15 cellular contexts compared by ENCODE assay signal in genomic region chr14:91300283-91300841, GRCh38. TPM values are rescaled to one million over a fixed set of nuclear protein-coding genes. Genes with fewer than 3 reads are reported as not detected.
DNase-seq lines count a peak whose midpoint lies in the region; ATAC-seq and TF ChIP-seq lines count a peak whose summit lies in the region.
"Had no signal": no experiment of that assay in that cellular context is flagged by ENCODE, and none has a peak within 500 bp of the region (broad histone marks: within the 10 kb centered on the region; RNA-seq: fewer than 3 reads in every experiment).

No MANE protein-coding gene starts in this region.

- H3K9me3 ChIP-seq in neural progenitor cell (ENCODE audit: low read depth), result no peaks in the 10 kb centered on the region
- H3K9me3 ChIP-seq in adrenal gland (replicated peaks in 1 of 3), result no peaks in the 10 kb centered on the region
- no peaks in the 10 kb centered on the region for H3K9me3 ChIP-seq in esophagus squamous epithelium
- H3K9me3 ChIP-seq: mucosa of descending colon, SJSA1, testis had no signal

- H3K4me2 ChIP-seq in neural progenitor cell, result no peak overlapping the region

- H3K4me3 ChIP-seq in neural progenitor cell (no peak overlapping the region), adrenal gland (no peak overlapping the region), esophagus squamous epithelium (no peak overlapping the region)
- H3K4me3 ChIP-seq: mucosa of descending colon, SJSA1, testis had no signal

- peak overlapping the region; percentile 97 for H3K27ac Mint-ChIP-seq in activated CD4-positive, alpha-beta T cell treated with anti-CD3 and anti-CD28 coated beads for 36 hours
- H3K27ac Mint-ChIP-seq in central memory CD8-positive, alpha-beta T cell (ENCODE audit: low read depth), result peak overlapping the region; percentile 78
- H3K27ac Mint-ChIP-seq in neural progenitor cell, result no peak overlapping the region

- 83 to 92% (median 88%) methylated on average over 9 of the region's 9 CpGs for WGBS in adrenal gland, 4 donors
- 86 to 87% methylated on average over 8 to 9 of the region's 9 CpGs for WGBS in esophagus squamous epithelium, 2 donors

- TF ChIP-seq CTCF in neural progenitor cell (IDR thresholded peaks at IDR 0.05), result no peak
- TF ChIP-seq CTCF in adrenal gland (IDR thresholded peaks at IDR 0.05), result no peak
- no peak for TF ChIP-seq CTCF in esophagus squamous epithelium (IDR thresholded peaks at IDR 0.05)

- no peaks in the 10 kb centered on the region for H3K27me3 Mint-ChIP-seq in activated CD4-positive, alpha-beta T cell treated with anti-CD3 and anti-CD28 coated beads for 36 hours
- H3K27me3 Mint-ChIP-seq in central memory CD8-positive, alpha-beta T cell, result no peaks in the 10 kb centered on the region
- H3K27me3 Mint-ChIP-seq in neural progenitor cell (ENCODE audit: insufficient read depth, low read depth), result no peaks in the 10 kb centered on the region

- H3K36me3 ChIP-seq in neural progenitor cell (no peaks in the 10 kb centered on the region), adrenal gland (replicated peaks in 1 of 2) (no peaks in the 10 kb centered on the region), esophagus squamous epithelium (peaks cover 14 to 99% (median 27%) of the 10 kb centered on the region in 3 donors)
- H3K36me3 ChIP-seq: SJSA1 had no signal

- H3K27ac ChIP-seq in neural progenitor cell (no peak overlapping the region), adrenal gland (no peak overlapping the region), esophagus squamous epithelium (no peak overlapping the region)
- H3K27ac ChIP-seq: SJSA1, testis had no signal

- intact Hi-C loops in activated CD4-positive, alpha-beta T cell treated with anti-CD3 and anti-CD28 coated beads for 36 hours (cut with DNase I, micrococcal nuclease), result loop anchor here (5.0 kb wide), 2 partner anchors 117 to 238 kb away; partner anchors contain the start of genes RPS6KA5 (in 2 of the 2) and CCDC88C (in 1 of the 2)
- intact Hi-C loops in posterior vena cava (cut with DNase I), result no loop called here
- intact Hi-C loops in adrenal gland (cut with DNase I), result no loop called here
- intact Hi-C loops in esophagus squamous epithelium (cut with DNase I), result no loop called here

- H3K9me3 Mint-ChIP-seq in activated CD4-positive, alpha-beta T cell treated with anti-CD3 and anti-CD28 coated beads for 36 hours (ENCODE audit: low read depth), result no peaks in the 10 kb centered on the region
- no peaks in the 10 kb centered on the region for H3K9me3 Mint-ChIP-seq in central memory CD8-positive, alpha-beta T cell
- H3K9me3 Mint-ChIP-seq in neural progenitor cell, result no peaks in the 10 kb centered on the region

- peaks cover 6% of the 10 kb centered on the region for H3K4me1 ChIP-seq in neural progenitor cell
- H3K4me1 ChIP-seq in adrenal gland (replicated peaks in 1 of 2), result no peaks in the 10 kb centered on the region
- H3K4me1 ChIP-seq in esophagus squamous epithelium, result peaks cover 0 to 8% (median 0%) of the 10 kb centered on the region in 3 donors
- H3K4me1 ChIP-seq: SJSA1, testis had no signal

- H3K36me3 Mint-ChIP-seq in activated CD4-positive, alpha-beta T cell treated with anti-CD3 and anti-CD28 coated beads for 36 hours (ENCODE audit: low read depth), result peaks cover 76% of the 10 kb centered on the region
- H3K36me3 Mint-ChIP-seq in central memory CD8-positive, alpha-beta T cell (ENCODE audit: insufficient read depth), result peaks cover 90% of the 10 kb centered on the region
- H3K36me3 Mint-ChIP-seq in neural progenitor cell, result peaks cover 34% of the 10 kb centered on the region

- no peak for ATAC-seq in activated CD4-positive, alpha-beta T cell treated with anti-CD3 and anti-CD28 coated beads for 36 hours
- ATAC-seq in central memory CD8-positive, alpha-beta T cell (replicated peaks; ENCODE audit: extremely low read depth, poor library complexity, severe bottlenecking), result no peak
- ATAC-seq: mucosa of descending colon had no signal

- H3K4me1 Mint-ChIP-seq in activated CD4-positive, alpha-beta T cell treated with anti-CD3 and anti-CD28 coated beads for 36 hours, result peaks cover 57% of the 10 kb centered on the region
- peaks cover 33% of the 10 kb centered on the region for H3K4me1 Mint-ChIP-seq in central memory CD8-positive, alpha-beta T cell
- no peaks in the 10 kb centered on the region for H3K4me1 Mint-ChIP-seq in neural progenitor cell

- H2AFZ ChIP-seq in neural progenitor cell (replicated peaks), result no peak overlapping the region

- H3K79me2 ChIP-seq in neural progenitor cell (ENCODE audit: low read depth), result no peaks in the 10 kb centered on the region

- no peak overlapping the region for H3K9ac ChIP-seq in neural progenitor cell

- no peaks in the 10 kb centered on the region for H4K20me1 ChIP-seq in neural progenitor cell (ENCODE audit: low read depth)

- peaks cover 19% of the 10 kb centered on the region for H3F3A ChIP-seq in neural progenitor cell (ENCODE audit: low read depth)

- H3K27me3 ChIP-seq in neural progenitor cell (no peaks in the 10 kb centered on the region), adrenal gland (no peaks in the 10 kb centered on the region), esophagus squamous epithelium (no peaks in the 10 kb centered on the region)
- H3K27me3 ChIP-seq: SJSA1, testis had no signal

- DNase-seq in activated CD4-positive, alpha-beta T cell treated with anti-CD3 and anti-CD28 coated beads for 36 hours, result no peak
- DNase-seq in activated CD4-positive, alpha-beta T cell treated with anti-CD3 and anti-CD28 coated beads for 48 hours, result no peak
- peak; percentile 68 for DNase-seq in M059J (ENCODE audit: low read depth)
- DNase-seq in central memory CD8-positive, alpha-beta T cell (ENCODE audit: low spot score in 2 of 2), result no peak
- peak; percentile 57 for DNase-seq in posterior vena cava (ENCODE audit: low spot score)
- DNase-seq in neural progenitor cell (ENCODE audit: low spot score), result no peak
- DNase-seq in adrenal gland, result no peak
- no peak for DNase-seq in esophagus squamous epithelium (lab: John Stamatoyannopoulos, UW)
- DNase-seq: GF-D8, glutamatergic neuron, mucosa of descending colon, NCI-H1092 treated with DMSO at 0.1 percent for 48 hours, NCI-H226, testis had no signal

- CTCF ChIA-PET in activated CD4-positive, alpha-beta T cell treated with anti-CD3 and anti-CD28 coated beads for 36 hours (lab: Charles Lee), result interaction anchor here (0.6 to 1.9 kb wide), 6 partner anchors 15 to 611 kb away, joined by 3 to 6 read pairs (median 4); no protein-coding TSS in a partner anchor

- TF ChIP-seq POLR2A in adrenal gland (IDR thresholded peaks at IDR 0.05), result no peak
- no peak for TF ChIP-seq POLR2A in esophagus squamous epithelium (IDR thresholded peaks at IDR 0.05)

- H3K4me3 Mint-ChIP-seq in activated CD4-positive, alpha-beta T cell treated with anti-CD3 and anti-CD28 coated beads for 36 hours, result no peak overlapping the region
- no peak overlapping the region for H3K4me3 Mint-ChIP-seq in central memory CD8-positive, alpha-beta T cell
- H3K4me3 Mint-ChIP-seq in neural progenitor cell, result no peak overlapping the region

- POLR2A ChIA-PET in activated CD4-positive, alpha-beta T cell treated with anti-CD3 and anti-CD28 coated beads for 36 hours (lab: Charles Lee), result no interaction called here

RNA-seq across cellular contexts. Expression of gene GPR68, which starts 55.9 kb away (rescaled TPM):
- 10 to 100 TPM in 1 of 2 experiments, 1 to 10 TPM in 1; 9.4 to 11.2 TPM for total RNA-seq in activated CD4-positive, alpha-beta T cell treated with anti-CD3 and anti-CD28 coated beads for 36 hours
- 0.71 and 1.6 TPM in 2 replicates for total RNA-seq in M059J (2014; rRNA removed; shearing (Covaris generic))
- total RNA-seq in posterior vena cava, result 1 to 10 TPM; 3.2 to 6.4 TPM
- total RNA-seq in neural progenitor cell (ENCODE audit: low replicate concordance), result 0.84 TPM in 1 of 2 replicates, not detected in the other
- 1 to 10 TPM in 3 of 8 donors, under 1 TPM in 4, not detected in 1; 0.29 to 4.5 (median 0.78) TPM for total RNA-seq in adrenal gland
- polyA plus RNA-seq in adrenal gland, result 1 to 10 TPM; 1.0 to 1.8 (median 1.2) TPM
- 10 to 100 TPM in 2 of 4 donors, 1 to 10 TPM in 2; 4.0 to 17.5 (median 10.2) TPM for total RNA-seq in esophagus squamous epithelium
- total RNA-seq: SJSA1 had no signal

Comparison
In these comparisons a context has a peak if more than half of its experiments do, and no peak if none do; other contexts are left out.
1. DNase-seq: peak in M059J (single experiment) and posterior vena cava (single experiment); none in activated CD4-positive, alpha-beta T cell treated with anti-CD3 and anti-CD28 coated beads for 36 hours (single experiment), activated CD4-positive, alpha-beta T cell treated with anti-CD3 and anti-CD28 coated beads for 48 hours (single experiment), central memory CD8-positive, alpha-beta T cell (0 of 2), neural progenitor cell (single experiment), adrenal gland (0 of 7) and esophagus squamous epithelium (single experiment).
2. intact Hi-C loops: an anchor here in activated CD4-positive, alpha-beta T cell treated with anti-CD3 and anti-CD28 coated beads for 36 hours (5.0 kb wide); none called in posterior vena cava, adrenal gland and esophagus squamous epithelium.